In the genomic region with DNA sequence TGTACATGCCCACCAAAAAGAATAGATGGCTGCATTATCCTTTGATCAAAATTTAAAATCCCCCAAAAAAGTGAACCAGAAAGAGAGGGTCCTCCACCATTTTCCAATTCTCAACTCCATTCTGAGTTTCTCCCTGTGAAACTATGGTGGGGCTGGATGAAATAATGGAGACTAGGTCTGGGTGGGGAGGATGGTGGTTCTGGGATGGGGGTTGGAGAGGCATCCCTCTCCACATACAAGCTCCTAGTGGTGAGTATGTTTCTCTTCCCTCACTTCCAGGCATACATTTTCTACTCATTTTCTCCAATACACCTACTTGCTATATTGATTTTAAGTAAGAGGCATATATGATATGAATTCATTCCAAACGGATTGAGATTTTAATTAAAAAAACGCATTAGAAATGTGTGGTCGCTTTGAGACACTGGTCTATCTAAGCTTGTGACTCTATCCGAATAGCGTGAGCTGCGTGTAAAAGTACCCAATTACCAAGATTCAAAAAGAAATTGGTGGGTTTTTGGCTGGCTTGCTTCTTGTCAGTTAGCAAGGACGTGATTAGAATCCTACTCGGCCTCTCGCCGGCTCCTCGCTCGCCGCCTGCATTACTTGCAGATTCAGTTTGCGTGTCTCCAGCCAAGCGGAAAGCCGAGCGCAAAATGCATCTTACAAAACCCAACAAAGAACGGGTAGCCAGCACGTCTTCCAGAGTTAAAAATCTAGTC, we compare ENCODE assay signal across 11 cellular contexts. TPM values are rescaled to one million over a fixed set of nuclear protein-coding genes. Genes with fewer than 3 reads are reported as not detected.
DNase-seq lines count a peak whose midpoint lies in the region; ATAC-seq and TF ChIP-seq lines count a peak whose summit lies in the region.
"Had no signal": no experiment of that assay in that cellular context is flagged by ENCODE, and none has a peak within 500 bp of the region (broad histone marks: within the 10 kb centered on the region; RNA-seq: fewer than 3 reads in every experiment).

No MANE protein-coding gene starts in this region.

- no peak for TF ChIP-seq CTCF in Calu3 (IDR thresholded peaks at IDR 0.05; ENCODE audit: unreplicated experiment)

- no peak for ATAC-seq in activated naive CD8-positive, alpha-beta T cell treated with anti-CD3 and anti-CD28 coated beads, Interleukin-2, amount 10 ng/mL, durations not matched to agents 7 days and 5 days (ENCODE audit: low read depth)
- no peak for ATAC-seq in activated naive CD8-positive, alpha-beta T cell treated with anti-CD3 and anti-CD28 coated beads, Interleukin-2, amount 50 U/mL, for 24 hours
- ATAC-seq in GM21360 (IDR thresholded peaks at IDR 0.05; ENCODE audit: unreplicated experiment) = no peak
- ATAC-seq: mucosa of descending colon had no signal

- POLR2A ChIA-PET in activated naive CD8-positive, alpha-beta T cell treated with anti-CD3 and anti-CD28 coated beads, Interleukin-2, amount 10 ng/mL, durations not matched to agents 7 days and 5 days (lab: Charles Lee) = no interaction called here

- DNase-seq in activated naive CD8-positive, alpha-beta T cell treated with anti-CD3 and anti-CD28 coated beads, Interleukin-2, amount 10 ng/mL, durations not matched to agents 7 days and 5 days = no peak
- no peak for DNase-seq in activated naive CD8-positive, alpha-beta T cell treated with anti-CD3 and anti-CD28 coated beads, Interleukin-2, amount 50 U/mL, for 24 hours
- DNase-seq in NCI-H510A treated with DMSO at 0.1 percent for 48 hours (lab: John Stamatoyannopoulos, UW) = peak; percentile 98
- DNase-seq in head of caudate nucleus = peak in 36 of 42 donors; percentile 19 to 78 (median 52)
- no peak for DNase-seq in DMS 273 treated with DMSO at 0.1 percent for 48 hours (lab: John Stamatoyannopoulos, UW)
- no peak for DNase-seq in Calu3
- DNase-seq in activated CD4-positive, alpha-beta T cell treated with anti-CD3 and anti-CD28 coated beads for 4 hours = no peak
- DNase-seq: mucosa of descending colon had no signal

- peaks cover 30% of the 10 kb centered on the region for H3K4me1 Mint-ChIP-seq in activated naive CD8-positive, alpha-beta T cell treated with anti-CD3 and anti-CD28 coated beads, Interleukin-2, amount 10 ng/mL, durations not matched to agents 7 days and 5 days
- H3K4me1 Mint-ChIP-seq in activated naive CD8-positive, alpha-beta T cell treated with anti-CD3 and anti-CD28 coated beads, Interleukin-2, amount 50 U/mL, for 24 hours = peaks cover 36% of the 10 kb centered on the region
- peaks cover 20% of the 10 kb centered on the region for H3K4me1 Mint-ChIP-seq in Calu3 (ENCODE audit: low read depth, unreplicated experiment)

- BruUV-seq in Calu3 (replicated peaks; lab: Mats Ljungman, UMichigan) = no TSS peak

- intact Hi-C loops in head of caudate nucleus (cut with DNase I) (no loop called here), Calu3 (cut with micrococcal nuclease; ENCODE audit: unreplicated experiment) (no loop called here)

- H3K36me3 Mint-ChIP-seq in activated naive CD8-positive, alpha-beta T cell treated with anti-CD3 and anti-CD28 coated beads, Interleukin-2, amount 10 ng/mL, durations not matched to agents 7 days and 5 days = peaks cover 10% of the 10 kb centered on the region
- peaks cover 7% of the 10 kb centered on the region for H3K36me3 Mint-ChIP-seq in activated naive CD8-positive, alpha-beta T cell treated with anti-CD3 and anti-CD28 coated beads, Interleukin-2, amount 50 U/mL, for 24 hours (ENCODE audit: low read depth)
- no peaks in the 10 kb centered on the region for H3K36me3 Mint-ChIP-seq in Calu3 (ENCODE audit: insufficient read depth, unreplicated experiment)

- CTCF ChIA-PET in Calu3 (lab: Charles Lee) = no interaction called here

- peaks cover 93% of the 10 kb centered on the region for H3K27me3 Mint-ChIP-seq in activated naive CD8-positive, alpha-beta T cell treated with anti-CD3 and anti-CD28 coated beads, Interleukin-2, amount 10 ng/mL, durations not matched to agents 7 days and 5 days
- peaks cover 87% of the 10 kb centered on the region for H3K27me3 Mint-ChIP-seq in activated naive CD8-positive, alpha-beta T cell treated with anti-CD3 and anti-CD28 coated beads, Interleukin-2, amount 50 U/mL, for 24 hours
- peaks cover 99% of the 10 kb centered on the region for H3K27me3 Mint-ChIP-seq in Calu3 (ENCODE audit: unreplicated experiment)

- peaks cover 15% of the 10 kb centered on the region for H3K9me3 Mint-ChIP-seq in activated naive CD8-positive, alpha-beta T cell treated with anti-CD3 and anti-CD28 coated beads, Interleukin-2, amount 10 ng/mL, durations not matched to agents 7 days and 5 days
- H3K9me3 Mint-ChIP-seq in activated naive CD8-positive, alpha-beta T cell treated with anti-CD3 and anti-CD28 coated beads, Interleukin-2, amount 50 U/mL, for 24 hours = peaks cover 7% of the 10 kb centered on the region
- H3K9me3 Mint-ChIP-seq in Calu3 (ENCODE audit: low read depth, unreplicated experiment) = peaks cover 3% of the 10 kb centered on the region

- H3K4me3 Mint-ChIP-seq in activated naive CD8-positive, alpha-beta T cell treated with anti-CD3 and anti-CD28 coated beads, Interleukin-2, amount 10 ng/mL, durations not matched to agents 7 days and 5 days = no peak overlapping the region
- no peak overlapping the region for H3K4me3 Mint-ChIP-seq in activated naive CD8-positive, alpha-beta T cell treated with anti-CD3 and anti-CD28 coated beads, Interleukin-2, amount 50 U/mL, for 24 hours
- H3K4me3 Mint-ChIP-seq in Calu3 (ENCODE audit: low read depth, unreplicated experiment) = no peak overlapping the region

- H3K27ac Mint-ChIP-seq in activated naive CD8-positive, alpha-beta T cell treated with anti-CD3 and anti-CD28 coated beads, Interleukin-2, amount 10 ng/mL, durations not matched to agents 7 days and 5 days = peak overlapping the region; percentile 25
- H3K27ac Mint-ChIP-seq in activated naive CD8-positive, alpha-beta T cell treated with anti-CD3 and anti-CD28 coated beads, Interleukin-2, amount 50 U/mL, for 24 hours = no peak overlapping the region
- no peak overlapping the region for H3K27ac Mint-ChIP-seq in Calu3 (ENCODE audit: unreplicated experiment)

RNA-seq across cellular contexts. Expression of gene ASCL1, which starts 3.5 kb away (rescaled TPM):
- not detected for total RNA-seq in activated naive CD8-positive, alpha-beta T cell treated with anti-CD3 and anti-CD28 coated beads, Interleukin-2, amount 10 ng/mL, durations not matched to agents 7 days and 5 days
- total RNA-seq in Calu3 (2022) = 0.15 TPM in 1 of 2 replicates, not detected in the other
- total RNA-seq: thoracic aorta had no signal

RNA-seq across cellular contexts. Expression of gene PAH, which starts 43.9 kb away (rescaled TPM):
- not detected for total RNA-seq in activated naive CD8-positive, alpha-beta T cell treated with anti-CD3 and anti-CD28 coated beads, Interleukin-2, amount 10 ng/mL, durations not matched to agents 7 days and 5 days
- 31.4 and 48.9 TPM in 2 replicates for total RNA-seq in Calu3 (2022)
- total RNA-seq: Daoy, mucosa of descending colon, thoracic aorta had no signal

Comparison
In these comparisons a context has a peak if more than half of its experiments do, and no peak if none do; other contexts are left out.
1. DNase-seq: peak in NCI-H510A treated with DMSO at 0.1 percent for 48 hours (single experiment) and head of caudate nucleus (36 of 42); none in activated naive CD8-positive, alpha-beta T cell treated with anti-CD3 and anti-CD28 coated beads, Interleukin-2, amount 10 ng/mL, durations not matched to agents 7 days and 5 days (single experiment), activated naive CD8-positive, alpha-beta T cell treated with anti-CD3 and anti-CD28 coated beads, Interleukin-2, amount 50 U/mL, for 24 hours (single experiment), DMS 273 treated with DMSO at 0.1 percent for 48 hours (single experiment), Calu3 (single experiment) and activated CD4-positive, alpha-beta T cell treated with anti-CD3 and anti-CD28 coated beads for 4 hours (0 of 2).
2. RNA of gene PAH, which starts 43.9 kb away (total RNA-seq): 31.4 to 48.9 TPM in Calu3; not detected in activated naive CD8-positive, alpha-beta T cell treated with anti-CD3 and anti-CD28 coated beads, Interleukin-2, amount 10 ng/mL, durations not matched to agents 7 days and 5 days; every median in the first group is over 10 times any median in the second.